ENCODE assay signal across 15 cellular contexts in genomic region chr22:26534874-26535470, GRCh38. TPM values are rescaled to one million over a fixed set of nuclear protein-coding genes. Genes with fewer than 3 reads are reported as not detected.
DNase-seq lines count a peak whose midpoint lies in the region; ATAC-seq, FAIRE-seq and TF ChIP-seq lines count a peak whose summit lies in the region.
"Had no signal": no experiment of that assay in that cellular context is flagged by ENCODE, and none has a peak within 500 bp of the region (broad histone marks: within the 10 kb centered on the region; RNA-seq: fewer than 3 reads in every experiment).

No MANE protein-coding gene starts in this region.

- no peaks in the 10 kb centered on the region for H3K27me3 ChIP-seq in OCI-LY1 (ENCODE audit: insufficient read depth, low read length)
- H3K27me3 ChIP-seq in K562 (ENCODE audit: control insufficient read depth in 2 of 2, insufficient read depth in 2 of 2, low read length in 2 of 2): no peaks in the 10 kb centered on the region
- H3K27me3 ChIP-seq: transverse colon had no signal

- no peaks in the 10 kb centered on the region; the same call in 1 of the 2 replicates for H3K79me2 ChIP-seq in OCI-LY1 (ENCODE audit: insufficient read depth, low read length)
- peaks cover 25% of the 10 kb centered on the region for H3K79me2 ChIP-seq in K562 (ENCODE audit: control insufficient read depth, insufficient read depth, low read length)

- peak overlapping the region; percentile 100 for H3K27ac ChIP-seq in OCI-LY1 (ENCODE audit: low read depth, low read length, poor library complexity, severe bottlenecking)
- H3K27ac ChIP-seq in K562 (ENCODE audit: extremely low read depth, low read depth, low read length): no peak overlapping the region
- H3K27ac ChIP-seq: PC-9 had no signal

- TF ChIP-seq EP300 in K562 (IDR thresholded peaks at IDR 0.05; ENCODE audit: low read length): no peak

- in situ Hi-C loops in K562 (cut with MboI): no loop called here

- BruUV-seq in K562 (replicated peaks; lab: Mats Ljungman, UMichigan): TSS peak; percentile 14

- no peak for TF ChIP-seq POLR2A in K562 (conservative IDR thresholded peaks at IDR 0.05)

- peaks cover 15% of the 10 kb centered on the region for H3K4me1 Mint-ChIP-seq in activated CD4-positive, alpha-beta T cell treated with anti-CD3 and anti-CD28 coated beads for 36 hours
- H3K4me1 Mint-ChIP-seq in stimulated activated naive B cell treated with anti-CD40 and anti-IgM and Interleukin-4, amounts not matched to agents 10 μg/mL and 1 μg/mL and 100 μg/mL, for 72 hours: peaks cover 27 to 44% of the 10 kb centered on the region in 2 donors

- no peak overlapping the region for H3K4me3 Mint-ChIP-seq in activated CD4-positive, alpha-beta T cell treated with anti-CD3 and anti-CD28 coated beads for 36 hours
- peak overlapping the region; percentile 64 to 68 for H3K4me3 Mint-ChIP-seq in stimulated activated naive B cell treated with anti-CD40 and anti-IgM and Interleukin-4, amounts not matched to agents 10 μg/mL and 1 μg/mL and 100 μg/mL, for 72 hours
- H3K4me3 Mint-ChIP-seq: activated naive CD8-positive, alpha-beta T cell treated with anti-CD3 and anti-CD28 coated beads, Interleukin-2, amount 10 ng/mL, durations not matched to agents 7 days and 5 days had no signal

- FAIRE-seq in K562 (lab: Jason Lieb, UNC): no peak
- FAIRE-seq: H1 had no signal

- H2AFZ ChIP-seq in OCI-LY1 (ENCODE audit: low read length) (no peak overlapping the region), K562 (ENCODE audit: low read depth, low read length) (no peak overlapping the region)
- H2AFZ ChIP-seq: PC-9 had no signal

- no peaks in the 10 kb centered on the region for H3K9me3 ChIP-seq in OCI-LY1 (ENCODE audit: low read length)
- H3K9me3 ChIP-seq in K562 (replicated peaks; ENCODE audit: control insufficient read depth, insufficient read depth, low read depth, low read length): no peaks in the 10 kb centered on the region
- H3K9me3 ChIP-seq: transverse colon had no signal

- H3K27ac Mint-ChIP-seq in activated CD4-positive, alpha-beta T cell treated with anti-CD3 and anti-CD28 coated beads for 36 hours: peak overlapping the region; percentile 63
- peak overlapping the region; percentile 96 for H3K27ac Mint-ChIP-seq in stimulated activated naive B cell treated with anti-CD40 and anti-IgM and Interleukin-4, amounts not matched to agents 10 μg/mL and 1 μg/mL and 100 μg/mL, for 72 hours
- H3K27ac Mint-ChIP-seq: activated naive CD8-positive, alpha-beta T cell treated with anti-CD3 and anti-CD28 coated beads, Interleukin-2, amount 10 ng/mL, durations not matched to agents 7 days and 5 days had no signal

- DNase-seq in activated CD4-positive, alpha-beta T cell treated with anti-CD3 and anti-CD28 coated beads for 36 hours: no peak
- DNase-seq in activated CD4-positive, alpha-beta T cell treated with anti-CD3 and anti-CD28 coated beads for 4 hours: no peak
- no peak for DNase-seq in K562 (ENCODE audit: extremely low read depth in 1 of 4, low spot score in 3 of 4)
- no peak for DNase-seq in stimulated activated naive B cell treated with anti-CD40 and anti-IgM and Interleukin-4, amounts not matched to agents 10 μg/mL and 1 μg/mL and 100 μg/mL, for 72 hours
- DNase-seq in HCEC 1CT: no peak
- no peak for DNase-seq in NCI-H1105 treated with DMSO at 0.1 percent for 48 hours (lab: John Stamatoyannopoulos, UW)
- DNase-seq in posterior vena cava (ENCODE audit: low spot score): no peak
- DNase-seq: activated naive CD8-positive, alpha-beta T cell treated with anti-CD3 and anti-CD28 coated beads, Interleukin-2, amount 10 ng/mL, durations not matched to agents 7 days and 5 days; NCI-H1092; NCI-H2227 treated with DMSO at 0.1 percent for 48 hours; nucleus accumbens; PC-9; transverse colon had no signal

- H3F3A ChIP-seq in OCI-LY1 (ENCODE audit: insufficient read depth, low read length): peaks cover 17% of the 10 kb centered on the region

- peak overlapping the region; percentile 97 for H3K9ac ChIP-seq in OCI-LY1 (ENCODE audit: low read length)
- H3K9ac ChIP-seq in K562 (ENCODE audit: insufficient read depth in 1 of 2, low read depth in 2 of 2, low read length in 2 of 2): no peak overlapping the region

- H3K4me2 ChIP-seq in OCI-LY1 (ENCODE audit: low read length) (peak overlapping the region; percentile 92), K562 (ENCODE audit: insufficient read depth, low read length) (no peak overlapping the region)
- H3K4me2 ChIP-seq: PC-9 had no signal

- TF ChIP-seq RAD21 in K562 (CRISPR knock-in tag; conservative IDR thresholded peaks at IDR 0.05 in 1 of 2, IDR thresholded peaks at IDR 0.05 in 1 of 2): no peak

- H3K4me1 ChIP-seq in OCI-LY1 (ENCODE audit: insufficient read depth, low read length, severe bottlenecking) (peaks cover 52% of the 10 kb centered on the region), K562 (replicated peaks in 1 of 2; ENCODE audit: control insufficient read depth in 2 of 2, insufficient read depth in 2 of 2, low read length in 2 of 2) (no peaks in the 10 kb centered on the region; a peak in 1 of 5 replicates)
- H3K4me1 ChIP-seq: transverse colon had no signal

- H3K9me2 ChIP-seq in OCI-LY1 (ENCODE audit: low read depth, low read length): no peaks in the 10 kb centered on the region

- CTCF ChIA-PET in activated CD4-positive, alpha-beta T cell treated with anti-CD3 and anti-CD28 coated beads for 36 hours (lab: Charles Lee): interaction anchor here (0.6 to 1.1 kb wide), 3 partner anchors 10 to 30 kb away, joined by 4 to 5 read pairs (median 4); no protein-coding TSS in a partner anchor
- CTCF ChIA-PET in K562 (lab: Yijun Ruan, JAX; ENCODE audit: low intra/inter-chr PET ratio): no interaction called here

- H3K36me3 ChIP-seq in OCI-LY1 (ENCODE audit: insufficient read depth, low read length) (peaks cover 60% of the 10 kb centered on the region), K562 (ENCODE audit: control insufficient read depth, insufficient read depth, low read length) (peaks cover 92% of the 10 kb centered on the region)

- ATAC-seq in activated CD4-positive, alpha-beta T cell treated with anti-CD3 and anti-CD28 coated beads for 36 hours: peak; percentile 66
- ATAC-seq in K562: no peak
- ATAC-seq in stimulated activated naive B cell treated with anti-CD40 and anti-IgM and Interleukin-4, amounts not matched to agents 10 μg/mL and 1 μg/mL and 100 μg/mL, for 72 hours (replicated peaks): peak; percentile 77 to 80

- WGBS in K562 (ENCODE audit: insufficient coverage, low coverage, missing lambda C conversion rate): 81% methylated on average over 9 of the region's 10 CpGs

- peaks cover 13% of the 10 kb centered on the region for H3K36me3 Mint-ChIP-seq in activated CD4-positive, alpha-beta T cell treated with anti-CD3 and anti-CD28 coated beads for 36 hours (ENCODE audit: low read depth)
- H3K36me3 Mint-ChIP-seq in stimulated activated naive B cell treated with anti-CD40 and anti-IgM and Interleukin-4, amounts not matched to agents 10 μg/mL and 1 μg/mL and 100 μg/mL, for 72 hours: peaks cover 25 to 35% of the 10 kb centered on the region in 2 donors

- no peaks in the 10 kb centered on the region for H4K20me1 ChIP-seq in OCI-LY1 (ENCODE audit: insufficient read depth, low read length)
- no peaks in the 10 kb centered on the region for H4K20me1 ChIP-seq in K562 (replicated peaks; ENCODE audit: control insufficient read depth, insufficient read depth, low read length)

- intact Hi-C loops in activated CD4-positive, alpha-beta T cell treated with anti-CD3 and anti-CD28 coated beads for 36 hours (cut with DNase I, micrococcal nuclease): no loop called here
- intact Hi-C loops in K562 (cut with micrococcal nuclease): no loop called here
- intact Hi-C loops in posterior vena cava (cut with DNase I): no loop called here

- H3K4me3 ChIP-seq in OCI-LY1 (ENCODE audit: low read depth, low read length, poor library complexity, severe bottlenecking) (peak overlapping the region; percentile 58), K562 (no peak overlapping the region)
- H3K4me3 ChIP-seq: PC-9, transverse colon had no signal

- no peaks in the 10 kb centered on the region for H3K9me1 ChIP-seq in K562 (ENCODE audit: control insufficient read depth, insufficient read depth, low read length)

- H3K27me3 Mint-ChIP-seq in activated CD4-positive, alpha-beta T cell treated with anti-CD3 and anti-CD28 coated beads for 36 hours: no peaks in the 10 kb centered on the region
- H3K27me3 Mint-ChIP-seq in stimulated activated naive B cell treated with anti-CD40 and anti-IgM and Interleukin-4, amounts not matched to agents 10 μg/mL and 1 μg/mL and 100 μg/mL, for 72 hours: no peaks in the 10 kb centered on the region
- H3K27me3 Mint-ChIP-seq: activated naive CD8-positive, alpha-beta T cell treated with anti-CD3 and anti-CD28 coated beads, Interleukin-2, amount 10 ng/mL, durations not matched to agents 7 days and 5 days had no signal

- POLR2A ChIA-PET in activated CD4-positive, alpha-beta T cell treated with anti-CD3 and anti-CD28 coated beads for 36 hours (lab: Charles Lee): no interaction called here
- POLR2A ChIA-PET in K562 (lab: Yijun Ruan, JAX): interaction anchor here (0.8 kb wide), 1 partner anchor 19 kb away, joined by 3 read pairs; no protein-coding TSS in a partner anchor

- no peaks in the 10 kb centered on the region for H3K9me3 Mint-ChIP-seq in activated CD4-positive, alpha-beta T cell treated with anti-CD3 and anti-CD28 coated beads for 36 hours (ENCODE audit: low read depth)
- H3K9me3 Mint-ChIP-seq in stimulated activated naive B cell treated with anti-CD40 and anti-IgM and Interleukin-4, amounts not matched to agents 10 μg/mL and 1 μg/mL and 100 μg/mL, for 72 hours: no peaks in the 10 kb centered on the region
- H3K9me3 Mint-ChIP-seq: activated naive CD8-positive, alpha-beta T cell treated with anti-CD3 and anti-CD28 coated beads, Interleukin-2, amount 10 ng/mL, durations not matched to agents 7 days and 5 days had no signal

- TF ChIP-seq CTCF in OCI-LY1 (IDR thresholded peaks at IDR 0.05; ENCODE audit: low read length) (no peak), K562 (IDR thresholded peaks at IDR 0.05 in 2 of 3, conservative IDR thresholded peaks at IDR 0.05 in 1 of 3; ENCODE audit: insufficient read depth in 2 of 3, low read depth in 1 of 3, low read length in 3 of 3) (no peak)

RNA-seq across cellular contexts. Expression of gene TFIP11, which starts 22.7 kb away (rescaled TPM):
- total RNA-seq in activated CD4-positive, alpha-beta T cell treated with anti-CD3 and anti-CD28 coated beads for 36 hours: 10 to 100 TPM; 36.5 to 41.7 TPM
- total RNA-seq in K562 (2011; cell fraction: chromatin; rRNA removed; ENCODE audit: low replicate concordance): 76.4 and 89.2 TPM in 2 replicates
- total RNA-seq in K562 (2011; cell fraction: nucleolus; rRNA removed): 51.2 and 58.4 TPM in 2 replicates
- 52.2 and 57.7 TPM in 2 replicates for total RNA-seq in K562 (2011; cell fraction: nucleoplasm; rRNA removed)
- total RNA-seq in K562 (2014; rRNA removed) (23.8 and 26.5 TPM in 2 replicates), K562 (2014; rRNA removed; fragmentation: Illumina TruSeq; extraction: Trizol) (25.2 and 26.1 TPM in 2 replicates), K562 (2015; rRNA removed; fragmentation: Illumina TruSeq; extraction: Trizol) (28.5 and 29.0 TPM in 2 replicates), K562 (2021) (31.7 and 38.1 TPM in 2 replicates), posterior vena cava (10 to 100 TPM; 21.3 to 24.2 TPM)
- polyA plus RNA-seq in K562 (2011; rRNA removed) (29.7 and 30.8 TPM in 2 replicates), K562 (2014; fragmentation: Illumina TruSeq; extraction: Trizol) (22.6 and 26.6 TPM in 2 replicates), K562 (2014; fragmentation: Nextera tagmentation; extraction: Ambion mirVana) (10 to 100 TPM; 11.5 to 20.8 TPM), K562 (2014; rRNA removed) (19.3 and 21.5 TPM in 2 replicates)
- polyA plus RNA-seq in K562 (2011; cell fraction: cytosol; rRNA removed): 26.8 and 27.0 TPM in 2 replicates
- polyA plus RNA-seq in K562 (2011; cell fraction: nucleus; rRNA removed): 44.9 and 57.2 TPM in 2 replicates
- 21.5 and 23.8 TPM in 2 replicates for polyA plus RNA-seq in K562 (2012)
- polyA minus RNA-seq in K562 (2011; rRNA and poly(A)+ RNA removed): 44.3 and 59.6 TPM in 2 replicates
- 18.2 and 23.7 TPM in 2 replicates for polyA minus RNA-seq in K562 (2011; cell fraction: cytosol; rRNA and poly(A)+ RNA removed)
- 21.0 and 46.0 TPM in 2 replicates for polyA minus RNA-seq in K562 (2011; cell fraction: nucleus; rRNA and poly(A)+ RNA removed)

RNA-seq across cellular contexts. Expression of gene SRRD, which starts 51.3 kb away (rescaled TPM):
- total RNA-seq in activated CD4-positive, alpha-beta T cell treated with anti-CD3 and anti-CD28 coated beads for 36 hours: 10 to 100 TPM; 17.5 to 28.5 TPM
- total RNA-seq in K562 (2011; cell fraction: chromatin; rRNA removed; ENCODE audit: low replicate concordance): 21.3 and 32.0 TPM in 2 replicates
- 11.2 and 13.3 TPM in 2 replicates for total RNA-seq in K562 (2011; cell fraction: nucleolus; rRNA removed)
- 16.1 and 17.9 TPM in 2 replicates for total RNA-seq in K562 (2011; cell fraction: nucleoplasm; rRNA removed)
- total RNA-seq in K562 (2014; rRNA removed): 13.5 and 14.2 TPM in 2 replicates
- total RNA-seq in K562 (2014; rRNA removed; fragmentation: Illumina TruSeq; extraction: Trizol): 34.4 and 39.1 TPM in 2 replicates
- 27.6 and 28.7 TPM in 2 replicates for total RNA-seq in K562 (2015; rRNA removed; fragmentation: Illumina TruSeq; extraction: Trizol)
- 35.1 and 35.5 TPM in 2 replicates for total RNA-seq in K562 (2021)
- polyA plus RNA-seq in K562 (2011; rRNA removed): 29.4 and 59.4 TPM in 2 replicates
- polyA plus RNA-seq in K562 (2011; cell fraction: cytosol; rRNA removed): 15.8 and 23.9 TPM in 2 replicates
- polyA plus RNA-seq in K562 (2011; cell fraction: nucleus; rRNA removed): 13.6 and 13.8 TPM in 2 replicates
- polyA plus RNA-seq in K562 (2012): 12.8 and 19.3 TPM in 2 replicates
- 27.8 and 34.9 TPM in 2 replicates for polyA plus RNA-seq in K562 (2014; fragmentation: Illumina TruSeq; extraction: Trizol)
- 1 to 10 TPM; 4.9 to 5.7 TPM for polyA plus RNA-seq in K562 (2014; fragmentation: Nextera tagmentation; extraction: Ambion mirVana)
- 28.0 and 34.6 TPM in 2 replicates for polyA plus RNA-seq in K562 (2014; rRNA removed)
- polyA minus RNA-seq in K562 (2011; rRNA and poly(A)+ RNA removed): 30.1 and 47.2 TPM in 2 replicates
- polyA minus RNA-seq in K562 (2011; cell fraction: cytosol; rRNA and poly(A)+ RNA removed): 7.0 and 20.5 TPM in 2 replicates
- 4.2 and 7.7 TPM in 2 replicates for polyA minus RNA-seq in K562 (2011; cell fraction: nucleus; rRNA and poly(A)+ RNA removed)
- total RNA-seq in posterior vena cava: 10 to 100 TPM; 12.5 to 17.8 TPM

RNA-seq across cellular contexts. Expression of gene HPS4, which starts 51.4 kb away (rescaled TPM):
- total RNA-seq in activated CD4-positive, alpha-beta T cell treated with anti-CD3 and anti-CD28 coated beads for 36 hours: 10 to 100 TPM; 49.3 to 60.9 TPM
- total RNA-seq in K562 (2011; cell fraction: chromatin; rRNA removed; ENCODE audit: low replicate concordance): 113 and 158 TPM in 2 replicates
- total RNA-seq in K562 (2011; cell fraction: nucleolus; rRNA removed): 66.7 and 67.0 TPM in 2 replicates
- 82.3 and 87.6 TPM in 2 replicates for total RNA-seq in K562 (2011; cell fraction: nucleoplasm; rRNA removed)
- total RNA-seq in K562 (2014; rRNA removed) (17.7 and 24.7 TPM in 2 replicates), K562 (2014; rRNA removed; fragmentation: Illumina TruSeq; extraction: Trizol) (25.7 and 28.8 TPM in 2 replicates), K562 (2015; rRNA removed; fragmentation: Illumina TruSeq; extraction: Trizol) (20.7 and 22.5 TPM in 2 replicates), K562 (2021) (27.6 and 28.4 TPM in 2 replicates), posterior vena cava (10 to 100 TPM; 19.3 to 22.1 TPM)
- polyA plus RNA-seq in K562 (2011; rRNA removed) (28.3 and 35.2 TPM in 2 replicates), K562 (2014; fragmentation: Illumina TruSeq; extraction: Trizol) (28.4 and 29.2 TPM in 2 replicates), K562 (2014; fragmentation: Nextera tagmentation; extraction: Ambion mirVana) (10 to 100 TPM; 12.8 to 23.7 TPM), K562 (2014; rRNA removed) (24.7 and 25.3 TPM in 2 replicates)
- polyA plus RNA-seq in K562 (2011; cell fraction: cytosol; rRNA removed): 22.6 and 24.7 TPM in 2 replicates
- 98.7 and 99.9 TPM in 2 replicates for polyA plus RNA-seq in K562 (2011; cell fraction: nucleus; rRNA removed)
- 18.4 and 25.1 TPM in 2 replicates for polyA plus RNA-seq in K562 (2012)
- polyA minus RNA-seq in K562 (2011; rRNA and poly(A)+ RNA removed): 44.8 and 58.9 TPM in 2 replicates
- 15.2 and 16.9 TPM in 2 replicates for polyA minus RNA-seq in K562 (2011; cell fraction: cytosol; rRNA and poly(A)+ RNA removed)
- 39.2 and 74.3 TPM in 2 replicates for polyA minus RNA-seq in K562 (2011; cell fraction: nucleus; rRNA and poly(A)+ RNA removed)

RNA-seq across cellular contexts. Expression of gene TPST2, which starts 55.0 kb away (rescaled TPM):
- 10 to 100 TPM; 17.4 to 18.3 TPM for total RNA-seq in activated CD4-positive, alpha-beta T cell treated with anti-CD3 and anti-CD28 coated beads for 36 hours
- total RNA-seq in K562 (2011; cell fraction: chromatin; rRNA removed; ENCODE audit: low replicate concordance): 183 and 357 TPM in 2 replicates
- 260 and 261 TPM in 2 replicates for total RNA-seq in K562 (2011; cell fraction: nucleolus; rRNA removed)
- 278 and 313 TPM in 2 replicates for total RNA-seq in K562 (2011; cell fraction: nucleoplasm; rRNA removed)
- 73.7 and 94.7 TPM in 2 replicates for total RNA-seq in K562 (2014; rRNA removed)
- 26.3 and 26.6 TPM in 2 replicates for total RNA-seq in K562 (2014; rRNA removed; fragmentation: Illumina TruSeq; extraction: Trizol)
- 34.7 and 38.8 TPM in 2 replicates for total RNA-seq in K562 (2015; rRNA removed; fragmentation: Illumina TruSeq; extraction: Trizol)
- total RNA-seq in K562 (2021): 88.7 and 92.1 TPM in 2 replicates
- 123 and 126 TPM in 2 replicates for polyA plus RNA-seq in K562 (2011; rRNA removed)
- 164 and 307 TPM in 2 replicates for polyA plus RNA-seq in K562 (2011; cell fraction: cytosol; rRNA removed)
- 121 and 197 TPM in 2 replicates for polyA plus RNA-seq in K562 (2011; cell fraction: nucleus; rRNA removed)
- 61.7 and 68.9 TPM in 2 replicates for polyA plus RNA-seq in K562 (2012)
- polyA plus RNA-seq in K562 (2014; fragmentation: Illumina TruSeq; extraction: Trizol): 60.1 and 64.7 TPM in 2 replicates
- polyA plus RNA-seq in K562 (2014; fragmentation: Nextera tagmentation; extraction: Ambion mirVana): 10 to 100 TPM; 14.2 to 18.2 TPM
- polyA plus RNA-seq in K562 (2014; rRNA removed): 85.0 and 92.3 TPM in 2 replicates
- polyA minus RNA-seq in K562 (2011; rRNA and poly(A)+ RNA removed): 55.9 and 90.2 TPM in 2 replicates
- polyA minus RNA-seq in K562 (2011; cell fraction: cytosol; rRNA and poly(A)+ RNA removed): 71.9 and 98.8 TPM in 2 replicates
- polyA minus RNA-seq in K562 (2011; cell fraction: nucleus; rRNA and poly(A)+ RNA removed): 53.2 and 63.2 TPM in 2 replicates
- total RNA-seq in posterior vena cava: 10 to 100 TPM; 24.5 to 33.8 TPM
